Comparison of ENCODE assay signal across 1 cellular context in genomic region chr10:73076361-73077183, GRCh38.
A peak's percentile ranks its signal among the peaks of the same experiment; 100 is the strongest.
TF ChIP-seq lines count a peak whose summit lies in the region.

No MANE protein-coding gene starts in this region.

TF ChIP-seq in K562, 482 proteins besides CTCF, POLR2A, EP300 and RAD21 (continued from another document):
- TF ChIP-seq HMBOX1 (IDR thresholded peaks at IDR 0.05) (0 out of 2 replicates have a peak, but pooled peaks have one; percentile 24), ZNF3 (CRISPR knock-in tag; IDR thresholded peaks at IDR 0.05) (no peak), ZNF354B (CRISPR knock-in tag; IDR thresholded peaks at IDR 0.05) (no peak)
